Comparison of ENCODE assay signal across 9 cellular contexts in genomic region chr4:173490817-173491518, GRCh38. TPM values are rescaled to one million over a fixed set of nuclear protein-coding genes. Genes with fewer than 3 reads are reported as not detected.
DNase-seq lines count a peak whose midpoint lies in the region; ATAC-seq and TF ChIP-seq lines count a peak whose summit lies in the region.
"Had no signal": no experiment of that assay in that cellular context is flagged by ENCODE, and none has a peak within 500 bp of the region (broad histone marks: within the 10 kb centered on the region; RNA-seq: fewer than 3 reads in every experiment).

No MANE protein-coding gene starts in this region.

- H3K27ac ChIP-seq in PC-3 (ENCODE audit: low read length) (no peak overlapping the region), esophagus muscularis mucosa (replicated peaks in 1 of 4) (peak overlapping the region; percentile 41 to 77 (median 56))
- H3K27ac ChIP-seq: testis had no signal

- DNase-seq in GM03348 (ENCODE audit: low spot score), result peak; percentile 44
- peak; percentile 39 for DNase-seq in PC-3
- peak; percentile 89 for DNase-seq in esophagus muscularis mucosa (ENCODE audit: extremely low spot score)
- peak; percentile 87 for DNase-seq in renal cortical epithelial cell (ENCODE audit: low read depth)
- no peak for DNase-seq in stimulated activated CD4-positive, alpha-beta T cell treated with anti-CD3 and anti-CD28 coated beads, Interleukin-2, amount 100 ng/mL, for 48 hours
- DNase-seq in activated T-cell treated with anti-CD3 and anti-CD28 coated beads, Interleukin-2, amount 50 U/mL, for 1 hour, result no peak
- no peak for DNase-seq in NCI-H526 (lab: John Stamatoyannopoulos, UW)
- DNase-seq: testis had no signal

- WGBS in esophagus muscularis mucosa, result 42% methylated on average over 4 of the region's 4 CpGs

- peaks cover 10% of the 10 kb centered on the region for H3K27me3 ChIP-seq in PC-3 (ENCODE audit: low read length)
- H3K27me3 ChIP-seq in esophagus muscularis mucosa, result no peaks in the 10 kb centered on the region
- H3K27me3 ChIP-seq: testis had no signal

- no peaks in the 10 kb centered on the region for H3K9me3 ChIP-seq in PC-3 (ENCODE audit: low read length)
- H3K9me3 ChIP-seq in esophagus muscularis mucosa, result no peaks in the 10 kb centered on the region
- H3K9me3 ChIP-seq: testis had no signal

- TF ChIP-seq EP300 in esophagus muscularis mucosa (IDR thresholded peaks at IDR 0.05), result no peak

- no peak overlapping the region for H3K9ac ChIP-seq in PC-3 (ENCODE audit: low read length)

- H3F3A ChIP-seq in PC-3 (ENCODE audit: low read length, unreplicated experiment), result no peaks in the 10 kb centered on the region

- intact Hi-C loops in PC-3 (cut with micrococcal nuclease) (no loop called here), esophagus muscularis mucosa (cut with DNase I) (no loop called here)

- H4K20me1 ChIP-seq in PC-3 (ENCODE audit: low read length), result no peaks in the 10 kb centered on the region

- ATAC-seq in PC-3, result peak; percentile 41
- no peak for ATAC-seq in GM21737 (IDR thresholded peaks at IDR 0.05; ENCODE audit: unreplicated experiment)

- H3K79me2 ChIP-seq in PC-3 (ENCODE audit: low read length), result no peaks in the 10 kb centered on the region

- TF ChIP-seq POLR2A in esophagus muscularis mucosa (IDR thresholded peaks at IDR 0.05; ENCODE audit: low read depth), result no peak

- TF ChIP-seq CTCF in PC-3 (conservative IDR thresholded peaks at IDR 0.05; ENCODE audit: low read depth, low read length) (no peak), esophagus muscularis mucosa (IDR thresholded peaks at IDR 0.05) (no peak)

- no TSS peak for BruUV-seq in PC-3 (replicated peaks; lab: Mats Ljungman, UMichigan)

- no peaks in the 10 kb centered on the region for H3K36me3 ChIP-seq in PC-3 (ENCODE audit: low read depth, low read length)
- H3K36me3 ChIP-seq in esophagus muscularis mucosa, result no peaks in the 10 kb centered on the region

- H3K9me2 ChIP-seq in PC-3 (replicated peaks; ENCODE audit: low read length), result no peaks in the 10 kb centered on the region

- H3K4me1 ChIP-seq in PC-3 (ENCODE audit: insufficient read depth, low read length) (peaks cover 14% of the 10 kb centered on the region), esophagus muscularis mucosa (peaks cover 23 to 67% (median 58%) of the 10 kb centered on the region in 4 donors)
- H3K4me1 ChIP-seq: testis had no signal

- POLR2A ChIA-PET in PC-3 (lab: Charles Lee; ENCODE audit: unreplicated experiment), result no interaction called here

- H3K4me2 ChIP-seq in PC-3 (ENCODE audit: low read length), result no peak overlapping the region

- CTCF ChIA-PET in PC-3 (lab: Charles Lee), result interaction anchor here (0.6 kb wide), 1 partner anchor 242 kb away, joined by 3 read pairs; no protein-coding TSS in a partner anchor

- peak overlapping the region; percentile 50; the same call in 1 of the 2 replicates for H2AFZ ChIP-seq in PC-3 (ENCODE audit: low read length)

- no peak overlapping the region for H3K4me3 ChIP-seq in PC-3 (ENCODE audit: low read length)
- no peak overlapping the region for H3K4me3 ChIP-seq in esophagus muscularis mucosa
- H3K4me3 ChIP-seq: testis had no signal

RNA-seq across cellular contexts. Expression of gene HAND2, which starts 39.1 kb away (rescaled TPM):
- total RNA-seq in PC-3 (2014; rRNA removed) (not detected in 2 replicates), esophagus muscularis mucosa (100 to 1,000 TPM in 3 of 4 donors, 10 to 100 TPM in 1; 77.7 to 165 (median 138) TPM), renal cortical epithelial cell (not detected in 2 replicates)

Comparison
In these comparisons a context has a peak if more than half of its experiments do, and no peak if none do; other contexts are left out.
1. DNase-seq: peak in GM03348 (single experiment), PC-3 (single experiment), esophagus muscularis mucosa (single experiment) and renal cortical epithelial cell (single experiment); none in stimulated activated CD4-positive, alpha-beta T cell treated with anti-CD3 and anti-CD28 coated beads, Interleukin-2, amount 100 ng/mL, for 48 hours (0 of 2), activated T-cell treated with anti-CD3 and anti-CD28 coated beads, Interleukin-2, amount 50 U/mL, for 1 hour (single experiment) and NCI-H526 (0 of 2).
2. RNA of gene HAND2, which starts 39.1 kb away (total RNA-seq): 77.7 to 165 TPM in esophagus muscularis mucosa; not detected in PC-3 and not detected in renal cortical epithelial cell; every median in the first group is over 10 times any median in the second.